15 cellular contexts compared by ENCODE assay signal in the genomic region with DNA sequence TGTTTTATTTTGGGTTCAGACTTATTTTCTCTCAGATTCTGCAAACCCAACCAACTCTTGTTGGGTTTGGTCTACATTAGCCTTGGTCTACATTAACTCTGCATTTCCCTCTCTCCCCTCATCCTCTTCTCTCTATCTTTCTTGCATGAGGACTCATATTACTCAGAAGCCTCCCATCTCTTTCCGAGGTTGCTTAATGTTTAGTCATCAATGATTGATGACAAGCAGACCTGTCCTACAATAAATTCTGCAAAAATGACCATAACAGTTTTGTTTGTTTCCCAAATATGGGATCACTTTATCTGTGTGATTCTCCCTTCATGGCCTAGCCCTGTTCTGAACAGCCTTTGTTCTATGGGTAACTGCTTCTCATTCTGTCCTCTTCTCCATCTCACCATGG.
"Had no signal": no experiment of that assay in that cellular context is flagged by ENCODE, and none has a peak within 500 bp of the region (broad histone marks: within the 10 kb centered on the region; RNA-seq: fewer than 3 reads in every experiment).

No MANE protein-coding gene starts in this region.

- H3K4me1 ChIP-seq: adrenal gland, neural progenitor cell, right lobe of liver had no signal

- H3K9ac ChIP-seq: neural progenitor cell had no signal

- H2AFZ ChIP-seq: neural progenitor cell had no signal

- H3K27ac ChIP-seq: adrenal gland, coronary artery, neural progenitor cell, ovary, right lobe of liver had no signal

- H3K4me2 ChIP-seq: neural progenitor cell had no signal

- H3K4me3 ChIP-seq: adrenal gland, coronary artery, neural progenitor cell, ovary, right lobe of liver had no signal

- H3K36me3 ChIP-seq: adrenal gland, neural progenitor cell, ovary, right lobe of liver had no signal

- ATAC-seq: activated CD8-positive, alpha-beta T cell treated with anti-CD3 and anti-CD28 coated beads, Interleukin-2, amount 10 ng/mL, durations not matched to agents 7 days and 5 days; left lobe of liver; right lobe of liver had no signal

- H3K27me3 ChIP-seq: adrenal gland, neural progenitor cell, ovary, right lobe of liver had no signal

- DNase-seq: activated CD4-positive, alpha-beta T cell treated with anti-CD3 and anti-CD28 coated beads, Interleukin-2, amount 10 ng/mL, durations not matched to agents 24 days and 14 days; activated CD4-positive, CD25-positive, alpha-beta regulatory T cell; activated CD8-positive, alpha-beta memory T cell treated with anti-CD3 and anti-CD28 coated beads, Interleukin-2, amount 50 U/mL, for 4 hours; activated CD8-positive, alpha-beta T cell treated with anti-CD3 and anti-CD28 coated beads, Interleukin-2, amount 10 ng/mL, durations not matched to agents 7 days and 5 days; activated effector memory CD4-positive, alpha-beta T cell treated with anti-CD3 and anti-CD28 coated beads, Interleukin-2, amount 50 U/mL, for 16 hours; activated T-cell treated with anti-CD3 and anti-CD28 coated beads, Interleukin-2, amount 50 U/mL, for 48 hours; adrenal gland; central memory CD4-positive, alpha-beta T cell; naive B cell; ovary; right lobe of liver; stimulated activated CD4-positive, alpha-beta T cell treated with anti-CD3 and anti-CD28 coated beads, Interleukin-1b, Interleukin-23, amount 100 ng/mL, for 48 hours had no signal

- H3K9me3 ChIP-seq: adrenal gland, ovary, right lobe of liver had no signal
